In genomic region chr14:91112172-91112571, GRCh38 we compare ENCODE assay signal across 17 cellular contexts. TPM values are rescaled to one million over a fixed set of nuclear protein-coding genes. Genes with fewer than 3 reads are reported as not detected.
DNase-seq lines count a peak whose midpoint lies in the region; ATAC-seq and TF ChIP-seq lines count a peak whose summit lies in the region.
"Had no signal": no experiment of that assay in that cellular context is flagged by ENCODE, and none has a peak within 500 bp of the region (broad histone marks: within the 10 kb centered on the region; RNA-seq: fewer than 3 reads in every experiment).

No MANE protein-coding gene starts in this region.

- no peaks in the 10 kb centered on the region for H4K20me1 ChIP-seq in BLaER1 treated with 17β-estradiol and CSF1 and Interleukin-3, amounts not matched to agents 10 nM and 100 nM

- DNase-seq in G401 (ENCODE audit: low spot score) (peak; percentile 45), T-cell (no peak), memory B cell (ENCODE audit: low spot score in 2 of 2) (no peak), NCI-H1048 (lab: John Stamatoyannopoulos, UW) (no peak), CD14-positive monocyte (ENCODE audit: low spot score) (no peak)
- DNase-seq: activated CD8-positive, alpha-beta memory T cell treated with anti-CD3 and anti-CD28 coated beads, Interleukin-2, amount 50 U/mL, for 48 hours; body of pancreas; effector CD8-positive, alpha-beta T cell; gastrocnemius medialis; islet precursor cell; MG63; NCI-H2227 treated with DMSO at 0.1 percent for 48 hours had no signal

- H3K27me3 Mint-ChIP-seq in T-cell: no peaks in the 10 kb centered on the region
- H3K27me3 Mint-ChIP-seq in memory B cell: no peaks in the 10 kb centered on the region
- peaks cover 0 to 2% (median 0%) of the 10 kb centered on the region in 3 donors for H3K27me3 Mint-ChIP-seq in CD14-positive monocyte (ENCODE audit: low read depth in 3 of 3)

- peaks cover 47 to 68% (median 59%) of the 10 kb centered on the region in 10 experiments for H3K4me1 ChIP-seq in BLaER1 treated with 17β-estradiol and CSF1 and Interleukin-3, amounts not matched to agents 10 nM and 100 nM

- peak overlapping the region in 2 of 3 donors; percentile 34 to 52 for H3K4me3 Mint-ChIP-seq in T-cell
- peak overlapping the region; percentile 28 for H3K4me3 Mint-ChIP-seq in memory B cell
- H3K4me3 Mint-ChIP-seq in CD14-positive monocyte: no peak overlapping the region

- H3K27ac Mint-ChIP-seq in T-cell (peak overlapping the region; percentile 79), memory B cell (peak overlapping the region; percentile 80), CD14-positive monocyte (peak overlapping the region in 2 of 7 donors; percentile 8 to 55)

- no peaks in the 10 kb centered on the region for H3K27me3 ChIP-seq in BLaER1 treated with 17β-estradiol and CSF1 and Interleukin-3, amounts not matched to agents 10 nM and 100 nM
- H3K27me3 ChIP-seq: body of pancreas, gastrocnemius medialis, MG63, suprapubic skin had no signal

- H3K4me2 ChIP-seq in BLaER1 treated with 17β-estradiol and CSF1 and Interleukin-3, amounts not matched to agents 10 nM and 100 nM: peak overlapping the region in 6 of 11 experiments; percentile 87 to 97 (median 96); a peak in 8 of 22 replicates

- TF ChIP-seq CTCF in CD14-positive monocyte (IDR thresholded peaks at IDR 0.05): no peak

- ATAC-seq in T-cell (replicated peaks in 1 of 4): no peak
- ATAC-seq in memory B cell (ENCODE audit: low read depth): no peak
- no peak for ATAC-seq in HG02623 (IDR thresholded peaks at IDR 0.05; ENCODE audit: unreplicated experiment)
- no peak for ATAC-seq in HG03354 (IDR thresholded peaks at IDR 0.05; ENCODE audit: poor library complexity, severe bottlenecking, unreplicated experiment)
- ATAC-seq: body of pancreas, gastrocnemius medialis had no signal

- CTCF ChIA-PET in T-cell (lab: Charles Lee): interaction anchor here in 1 of 2 donors (0.6 kb wide), 1 partner anchor 61 kb away, joined by 3 read pairs; no protein-coding TSS in a partner anchor

- intact Hi-C loops in CD14-positive monocyte (cut with micrococcal nuclease): no loop called here

- peaks cover 0 to 11% (median 4%) of the 10 kb centered on the region in 11 experiments; a peak in 13 of 22 replicates for H3K36me3 ChIP-seq in BLaER1 treated with 17β-estradiol and CSF1 and Interleukin-3, amounts not matched to agents 10 nM and 100 nM
- H3K36me3 ChIP-seq: gastrocnemius medialis, MG63, suprapubic skin had no signal

- no peaks in the 10 kb centered on the region for H3K9me3 Mint-ChIP-seq in T-cell
- H3K9me3 Mint-ChIP-seq in memory B cell: no peaks in the 10 kb centered on the region
- peaks cover 0 to 2% (median 0%) of the 10 kb centered on the region in 7 donors for H3K9me3 Mint-ChIP-seq in CD14-positive monocyte

- H3K4me3 ChIP-seq in BLaER1 treated with 17β-estradiol and CSF1 and Interleukin-3, amounts not matched to agents 10 nM and 100 nM: no peak overlapping the region
- H3K4me3 ChIP-seq: body of pancreas, gastrocnemius medialis, MG63, suprapubic skin had no signal

- POLR2A ChIA-PET in T-cell (lab: Charles Lee): interaction anchor here in 1 of 2 donors (0.5 to 0.7 kb wide), 2 partner anchors 20 to 460 kb away, joined by 3 to 4 read pairs; no protein-coding TSS in a partner anchor

- no peaks in the 10 kb centered on the region; a peak in 2 of 22 replicates for H3K9me3 ChIP-seq in BLaER1 treated with 17β-estradiol and CSF1 and Interleukin-3, amounts not matched to agents 10 nM and 100 nM (replicated peaks in 1 of 11)
- H3K9me3 ChIP-seq: body of pancreas, gastrocnemius medialis, MG63, suprapubic skin had no signal

- H3K36me3 Mint-ChIP-seq in T-cell (peaks cover 3% of the 10 kb centered on the region), memory B cell (peaks cover 6% of the 10 kb centered on the region), CD14-positive monocyte (peaks cover 0 to 7% of the 10 kb centered on the region in 2 donors)

- H3K27ac ChIP-seq in BLaER1 treated with 17β-estradiol and CSF1 and Interleukin-3, amounts not matched to agents 10 nM and 100 nM: 0 out of 22 replicates have a peak overlapping the region, but pooled peaks of 1 of the 11 experiments have one; percentile 95
- H3K27ac ChIP-seq: body of pancreas, C4-2B, gastrocnemius medialis, suprapubic skin had no signal

- H3K4me1 Mint-ChIP-seq in T-cell (peaks cover 76 to 78% (median 76%) of the 10 kb centered on the region in 3 donors), memory B cell (peaks cover 45% of the 10 kb centered on the region), CD14-positive monocyte (peaks cover 55% of the 10 kb centered on the region)

- H3K9ac ChIP-seq in BLaER1 treated with 17β-estradiol and CSF1 and Interleukin-3, amounts not matched to agents 10 nM and 100 nM: no peak overlapping the region

- in situ Hi-C loops in G401 (cut with HindIII; ENCODE audit: low sequenced_read_pairs): no loop called here

RNA-seq across cellular contexts. Expression of gene DGLUCY, which starts 1.7 kb away (rescaled TPM):
- total RNA-seq in G401 (2014; rRNA removed; shearing (Covaris generic)): 58.9 and 91.4 TPM in 2 replicates
- total RNA-seq in T-cell: 100 to 1,000 TPM in 2 of 5 donors, 10 to 100 TPM in 3; 69.8 to 144 (median 99.8) TPM
- polyA plus RNA-seq in CD14-positive monocyte: 10 to 100 TPM; 54.9 to 66.0 TPM

RNA-seq across cellular contexts. Expression of gene RPS6KA5, which starts 51.7 kb away (rescaled TPM):
- total RNA-seq in G401 (2014; rRNA removed; shearing (Covaris generic)): 0.78 and 2.6 TPM in 2 replicates
- 10 to 100 TPM; 28.8 to 39.8 (median 35.3) TPM for total RNA-seq in T-cell
- polyA plus RNA-seq in CD14-positive monocyte: 10 to 100 TPM in 1 of 2 donors, 1 to 10 TPM in 1; 7.9 to 10.1 TPM

Comparison
In these comparisons a context has a peak if more than half of its experiments do, and no peak if none do; other contexts are left out.
1. H3K4me3 Mint-ChIP-seq: peak in T-cell (2 of 3) and memory B cell (single experiment); none in CD14-positive monocyte (0 of 2).